10 cellular contexts compared by ENCODE assay signal in the genomic region with DNA sequence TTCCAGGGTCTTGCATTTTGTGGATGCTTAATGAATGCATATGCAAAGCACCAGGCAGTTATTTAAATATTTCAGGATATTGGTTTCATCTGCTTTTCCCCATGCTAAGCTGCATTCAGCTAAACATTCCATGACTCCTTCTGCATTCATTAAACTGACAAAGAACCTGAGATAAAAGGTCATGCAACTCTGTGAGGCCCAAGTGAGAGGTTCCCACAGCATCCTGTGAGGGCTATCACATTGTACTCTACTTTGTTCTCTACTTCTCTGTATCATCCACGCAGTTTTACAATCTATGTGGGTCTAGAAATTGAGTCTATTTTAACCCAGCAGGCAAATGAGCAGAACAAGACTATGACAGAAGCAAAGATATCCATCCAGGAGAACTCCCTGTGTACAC.
DNase-seq lines count a peak whose midpoint lies in the region; ATAC-seq, FAIRE-seq and TF ChIP-seq lines count a peak whose summit lies in the region.
"Had no signal": no experiment of that assay in that cellular context is flagged by ENCODE, and none has a peak within 500 bp of the region (broad histone marks: within the 10 kb centered on the region; RNA-seq: fewer than 3 reads in every experiment).

No MANE protein-coding gene starts in this region.

- 64% methylated on average over 1 of the region's 1 CpG; no CpG with 5 or more reads in 1 of the 2 experiments for WGBS in H1 (ENCODE audit: extremely low coverage in 1 of 2, insufficient coverage in 1 of 2, insufficient read length in 1 of 2, insufficient replicate concordance in 2 of 2, low coverage in 1 of 2, low lambda C conversion rate in 2 of 2, missing lambda C conversion rate in 1 of 2), 2 experiments

- H2AK5ac ChIP-seq in H1 (ENCODE audit: low read depth, low read length) = 0 out of 2 replicates have a peak overlapping the region, but pooled peaks have one; percentile 77

- H3K9me3 ChIP-seq in ES-I3 (ENCODE audit: control insufficient read depth, insufficient read depth, low read length) (no peaks in the 10 kb centered on the region), HCT116 (ENCODE audit: control insufficient read depth in 1 of 2, insufficient read depth in 1 of 2, low read depth in 1 of 2, low read length in 2 of 2) (no peaks in the 10 kb centered on the region), OCI-LY1 (ENCODE audit: low read length) (no peaks in the 10 kb centered on the region), H1 (ENCODE audit: insufficient read depth in 2 of 2, low read depth in 1 of 2, low read length in 1 of 2) (no peaks in the 10 kb centered on the region)

- H3K27ac ChIP-seq in HCT116 (ENCODE audit: low read depth, low read length) (no peak overlapping the region; the same call in 1 of the 2 replicates), OCI-LY1 (ENCODE audit: low read depth, low read length, poor library complexity, severe bottlenecking) (no peak overlapping the region), H1 (ENCODE audit: low read depth, low read length) (0 out of 2 replicates have a peak overlapping the region, but pooled peaks have one; percentile 5)

- CTCF ChIA-PET in HCT116 (lab: Charles Lee) (interaction anchor here (0.7 kb wide), 1 partner anchor 90 kb away, joined by 4 read pairs; no protein-coding TSS in a partner anchor), H1 (lab: Charles Lee; ENCODE audit: partially characterized antibody) (interaction anchor here (0.6 to 3.4 kb wide), 21 partner anchors 10 to 627 kb away, joined by 3 to 11 read pairs (median 3); a partner anchor contains a TSS)

- RAD21 ChIA-PET in HCT116 (lab: Charles Lee; ENCODE audit: low non-redundant PET in 1 of 2, low total read pairs in 2 of 2, uncharacterized antibody in 2 of 2, unreplicated experiment in 2 of 2) = no interaction called here

- no peaks in the 10 kb centered on the region for H3F3A ChIP-seq in OCI-LY1 (ENCODE audit: insufficient read depth, low read length)

- peak overlapping the region; percentile 53; the same call in 1 of the 2 replicates for H2BK12ac ChIP-seq in H1 (ENCODE audit: low read depth, low read length)

- H3K4me1 ChIP-seq in ES-I3 (ENCODE audit: insufficient read depth, low read length) (peaks cover 13% of the 10 kb centered on the region), HCT116 (ENCODE audit: control insufficient read depth in 1 of 2, insufficient read depth in 2 of 2, low read length in 2 of 2) (peaks cover 4 to 29% of the 10 kb centered on the region in 2 experiments; a peak in 3 of 4 replicates), OCI-LY1 (ENCODE audit: insufficient read depth, low read length, severe bottlenecking) (peaks cover 19% of the 10 kb centered on the region), H1 (replicated peaks in 1 of 4; ENCODE audit: control insufficient read depth in 3 of 4, insufficient read depth in 4 of 4, low read length in 3 of 4) (peaks cover 2 to 11% (median 7%) of the 10 kb centered on the region in 4 experiments; a peak in 5 of 7 replicates)

- H3K56ac ChIP-seq in H1 (replicated peaks; ENCODE audit: insufficient read length, low read depth, low read length) = no peak overlapping the region

- ATAC-seq in HCT116 = no peak
- ATAC-seq in sciatic nerve = no peak
- no peak for ATAC-seq in HG03432 (IDR thresholded peaks at IDR 0.05; ENCODE audit: unreplicated experiment)

- POLR2A ChIA-PET in HCT116 (lab: Charles Lee) = interaction anchor here (1.4 to 2.1 kb wide), 2 partner anchors 10 to 14 kb away, joined by 5 read pairs; a partner anchor contains a TSS
- POLR2A ChIA-PET in H1 (lab: Charles Lee; ENCODE audit: partially characterized antibody) = interaction anchor here (1.0 to 5.4 kb wide), 4 partner anchors 14 to 647 kb away, joined by 3 to 26 read pairs (median 6); a partner anchor contains a TSS

- H3K4me3 ChIP-seq in HCT116 (replicated peaks in 1 of 2; ENCODE audit: low read depth in 1 of 2, low read length in 2 of 2) (no peak overlapping the region), OCI-LY1 (ENCODE audit: low read depth, low read length, poor library complexity, severe bottlenecking) (no peak overlapping the region), H1 (ENCODE audit: extremely low read depth in 1 of 4, insufficient read depth in 2 of 4, low read depth in 3 of 4, low read length in 4 of 4) (peak overlapping the region in 1 of 4 experiments; percentile 40; a peak in 1 of 8 replicates)

- H3K27me3 ChIP-seq in HCT116 (ENCODE audit: insufficient read depth, low read length) (no peaks in the 10 kb centered on the region), OCI-LY1 (ENCODE audit: insufficient read depth, low read length) (no peaks in the 10 kb centered on the region), H1 (replicated peaks in 1 of 4; ENCODE audit: control insufficient read depth in 3 of 4, extremely low read depth in 1 of 4, insufficient read depth in 3 of 4, low read length in 3 of 4) (no peaks in the 10 kb centered on the region)

- no peak overlapping the region for H4K5ac ChIP-seq in H1 (ENCODE audit: insufficient read length, low read depth, low read length)

- no peak overlapping the region for H2BK120ac ChIP-seq in H1 (replicated peaks; ENCODE audit: low read depth, low read length)

- 0 out of 2 replicates have a peak overlapping the region, but pooled peaks have one; percentile 20 for H2BK15ac ChIP-seq in H1 (ENCODE audit: low read length)

- 0 out of 2 replicates have a peak overlapping the region, but pooled peaks have one; percentile 2 for H2BK20ac ChIP-seq in H1 (ENCODE audit: low read length)

- no peak overlapping the region for H3K18ac ChIP-seq in H1 (ENCODE audit: extremely low read depth, low read length)

- H3K79me2 ChIP-seq in HCT116 (ENCODE audit: insufficient read depth, low read length) (no peaks in the 10 kb centered on the region), OCI-LY1 (ENCODE audit: insufficient read depth, low read length) (no peaks in the 10 kb centered on the region), H1 (ENCODE audit: control insufficient read depth in 1 of 2, insufficient read depth in 2 of 2, low read length in 2 of 2) (no peaks in the 10 kb centered on the region)

- TF ChIP-seq POLR2A in HCT116 (IDR thresholded peaks at IDR 0.05; ENCODE audit: borderline replicate concordance, extremely low read depth, insufficient read depth, insufficient read length) (no peak), H1 (IDR thresholded peaks at IDR 0.05; ENCODE audit: control extremely low read depth in 1 of 2, low read depth in 2 of 2, low read length in 2 of 2) (no peak)

- no peaks in the 10 kb centered on the region for H3K79me1 ChIP-seq in H1 (ENCODE audit: low read depth, low read length)

- H3K4ac ChIP-seq in H1 (replicated peaks; ENCODE audit: insufficient read length, low read depth, low read length) = no peak overlapping the region

- no peak overlapping the region for H3K14ac ChIP-seq in H1 (ENCODE audit: insufficient read length)

- FAIRE-seq in H1 (lab: Jason Lieb, UNC) = no peak
- FAIRE-seq: GM18507 had no signal

- TF ChIP-seq RAD21 in HCT116 (IDR thresholded peaks at IDR 0.05; ENCODE audit: low read depth) (no peak), H1 (IDR thresholded peaks at IDR 0.05 in 1 of 2, conservative IDR thresholded peaks at IDR 0.05 in 1 of 2; ENCODE audit: low read depth in 2 of 2, low read length in 2 of 2) (no peak)

- intact Hi-C loops in HCT116 (cut with micrococcal nuclease) (loop anchor here (5.0 kb wide), 3 partner anchors 431 to 591 kb away; no protein-coding TSS in a partner anchor), sciatic nerve (cut with DNase I) (no loop called here)

- no peak overlapping the region for H4K8ac ChIP-seq in H1 (ENCODE audit: extremely low read depth, insufficient read depth, low read length)

- H3K4me2 ChIP-seq in HCT116 (ENCODE audit: low read length) (no peak overlapping the region), OCI-LY1 (ENCODE audit: low read length) (0 out of 2 replicates have a peak overlapping the region, but pooled peaks have one; percentile 16), H1 (ENCODE audit: insufficient read depth in 1 of 2, low read depth in 2 of 2, low read length in 2 of 2) (peak overlapping the region; percentile 44 to 50; a peak in 3 of 4 replicates)

- no peaks in the 10 kb centered on the region for H3K36me3 ChIP-seq in ES-I3 (ENCODE audit: insufficient read depth, low read length)
- no peaks in the 10 kb centered on the region for H3K36me3 ChIP-seq in HCT116 (ENCODE audit: control insufficient read depth in 1 of 2, insufficient read depth in 2 of 2, low read length in 2 of 2)
- no peaks in the 10 kb centered on the region for H3K36me3 ChIP-seq in OCI-LY1 (ENCODE audit: insufficient read depth, low read length)
- H3K36me3 ChIP-seq in H1 (ENCODE audit: control insufficient read depth in 2 of 4, insufficient read depth in 4 of 4, low read length in 3 of 4) = no peaks in the 10 kb centered on the region

- H2BK5ac ChIP-seq in H1 (ENCODE audit: low read depth, low read length) = peak overlapping the region; percentile 66; the same call in 1 of the 2 replicates

- H3K23ac ChIP-seq in H1 (ENCODE audit: insufficient read length) = no peak overlapping the region

- no peak for TF ChIP-seq EP300 in H1 (IDR thresholded peaks at IDR 0.05; ENCODE audit: borderline replicate concordance in 1 of 2, low read depth in 2 of 2, low read length in 2 of 2)

- H4K20me1 ChIP-seq in HCT116 (ENCODE audit: insufficient read depth) = no peaks in the 10 kb centered on the region
- no peaks in the 10 kb centered on the region for H4K20me1 ChIP-seq in OCI-LY1 (ENCODE audit: insufficient read depth, low read length)
- no peaks in the 10 kb centered on the region for H4K20me1 ChIP-seq in H1 (replicated peaks in 1 of 2; ENCODE audit: control insufficient read depth in 1 of 2, insufficient read depth in 2 of 2, low read length in 2 of 2)

- TF ChIP-seq CTCF in HCT116 (IDR thresholded peaks at IDR 0.05 in 2 of 3, conservative IDR thresholded peaks at IDR 0.05 in 1 of 3; ENCODE audit: borderline replicate concordance in 1 of 3, insufficient read depth in 1 of 3, low read depth in 2 of 3, low read length in 2 of 3) (no peak), OCI-LY1 (IDR thresholded peaks at IDR 0.05; ENCODE audit: low read length) (no peak), H1 (IDR thresholded peaks at IDR 0.05; ENCODE audit: control extremely low read depth in 1 of 3, insufficient read depth in 1 of 3, low read depth in 1 of 3, low read length in 3 of 3) (no peak)

- H3K23me2 ChIP-seq in H1 (ENCODE audit: low read depth, low read length) = peaks cover 9% of the 10 kb centered on the region; the same call in 1 of the 2 replicates

- peak overlapping the region; percentile 72 for H2AFZ ChIP-seq in HCT116 (ENCODE audit: low read depth, low read length, poor library complexity, severe bottlenecking)
- no peak overlapping the region for H2AFZ ChIP-seq in OCI-LY1 (ENCODE audit: low read length)
- no peak overlapping the region for H2AFZ ChIP-seq in H1 (ENCODE audit: low read length)

- DNase-seq in HCT116 (ENCODE audit: low read depth, low spot score) (no peak), H1 (ENCODE audit: low read depth in 1 of 2, low spot score in 2 of 2) (no peak), sciatic nerve (ENCODE audit: low spot score) (no peak), HuH-7.5 (ENCODE audit: low spot score) (no peak), hippocampal formation (lab: John Stamatoyannopoulos, UW) (no peak)
- DNase-seq: NCI-H187 treated with DMSO at 0.1 percent for 48 hours had no signal

- H3K9ac ChIP-seq in ES-I3 (ENCODE audit: low read depth, low read length) (0 out of 2 replicates have a peak overlapping the region, but pooled peaks have one; percentile 1), HCT116 (ENCODE audit: low read length) (no peak overlapping the region), OCI-LY1 (ENCODE audit: low read length) (no peak overlapping the region; the same call in 1 of the 2 replicates), H1 (replicated peaks in 1 of 4; ENCODE audit: extremely low read depth in 1 of 4, low read depth in 3 of 4, low read length in 3 of 4) (no peak overlapping the region)

- H4K91ac ChIP-seq in H1 (replicated peaks; ENCODE audit: insufficient read length, low read length) = no peak overlapping the region

- no peaks in the 10 kb centered on the region for H3K9me2 ChIP-seq in HCT116 (ENCODE audit: insufficient read depth)
- no peaks in the 10 kb centered on the region for H3K9me2 ChIP-seq in OCI-LY1 (ENCODE audit: low read depth, low read length)

- BruUV-seq in HCT116 (replicated peaks; lab: Mats Ljungman, UMichigan) = no TSS peak
